20 cellular contexts compared by ENCODE assay signal in genomic region chr19:57807541-57807940, GRCh38.
"Had no signal": no experiment of that assay in that cellular context is flagged by ENCODE, and none has a peak within 500 bp of the region (broad histone marks: within the 10 kb centered on the region; RNA-seq: fewer than 3 reads in every experiment).

No MANE protein-coding gene starts in this region.

- H3K27me3 ChIP-seq: breast epithelium, spleen, suprapubic skin, upper lobe of right lung had no signal

- H3K4me3 ChIP-seq: breast epithelium, spleen, suprapubic skin, upper lobe of right lung had no signal

- ATAC-seq: left cardiac atrium; naive thymus-derived CD4-positive, alpha-beta T cell; right cardiac atrium; T-helper 17 cell; upper lobe of right lung had no signal

- H3K9me3 Mint-ChIP-seq: activated CD4-positive, alpha-beta T cell treated with anti-CD3 and anti-CD28 coated beads, Interleukin-2, amount 10 ng/mL, durations not matched to agents 7 days and 5 days; activated naive CD4-positive, alpha-beta T cell treated with anti-CD3 and anti-CD28 coated beads, Interleukin-2, amount 50 U/mL, for 24 hours; immature natural killer cell had no signal

- H3K36me3 ChIP-seq: breast epithelium had no signal

- H3K4me3 Mint-ChIP-seq: activated CD4-positive, alpha-beta T cell treated with anti-CD3 and anti-CD28 coated beads, Interleukin-2, amount 10 ng/mL, durations not matched to agents 7 days and 5 days; activated naive CD4-positive, alpha-beta T cell treated with anti-CD3 and anti-CD28 coated beads, Interleukin-2, amount 50 U/mL, for 24 hours; immature natural killer cell; naive thymus-derived CD4-positive, alpha-beta T cell; T-helper 17 cell had no signal

- DNase-seq: activated CD4-positive, alpha-beta T cell treated with anti-CD3 and anti-CD28 coated beads, Interleukin-2, amount 10 ng/mL, durations not matched to agents 7 days and 5 days; activated CD4-positive, CD25-positive, alpha-beta regulatory T cell; amygdala; immature natural killer cell; left cardiac atrium; naive thymus-derived CD4-positive, alpha-beta T cell; occipital lobe; right cardiac atrium; spleen; stimulated activated CD4-positive, alpha-beta T cell treated with anti-CD3 and anti-CD28 coated beads, Interleukin-1b, Interleukin-23, amount 100 ng/mL, for 48 hours; stimulated activated naive CD4-positive, alpha-beta T cell; T-helper 17 cell; upper lobe of right lung had no signal

- H3K27ac ChIP-seq: spleen, suprapubic skin, upper lobe of right lung had no signal

- H3K27ac Mint-ChIP-seq: activated CD4-positive, alpha-beta T cell treated with anti-CD3 and anti-CD28 coated beads, Interleukin-2, amount 10 ng/mL, durations not matched to agents 7 days and 5 days; activated naive CD4-positive, alpha-beta T cell treated with anti-CD3 and anti-CD28 coated beads, Interleukin-2, amount 50 U/mL, for 24 hours; activated T-helper 2 cell treated with anti-CD3 and anti-CD28 coated beads, Interferon-gamma antibody, Interleukin-2, Interleukin-4, amounts not matched to agents 10 μg/mL and 5 μg/mL and 100 μg/mL, durations not matched to agents 14 hours and 24 hours and 36 hours; immature natural killer cell; T-helper 17 cell had no signal

- H3K27me3 Mint-ChIP-seq: activated CD4-positive, alpha-beta T cell treated with anti-CD3 and anti-CD28 coated beads, Interleukin-2, amount 10 ng/mL, durations not matched to agents 7 days and 5 days; activated naive CD4-positive, alpha-beta T cell treated with anti-CD3 and anti-CD28 coated beads, Interleukin-2, amount 50 U/mL, for 24 hours; naive thymus-derived CD4-positive, alpha-beta T cell; progenitor cell of endocrine pancreas; T-helper 17 cell had no signal

- H3K9me3 ChIP-seq: breast epithelium, spleen, suprapubic skin, upper lobe of right lung had no signal

- FAIRE-seq: colon, endothelial cell of umbilical vein had no signal
